In the genomic region with DNA sequence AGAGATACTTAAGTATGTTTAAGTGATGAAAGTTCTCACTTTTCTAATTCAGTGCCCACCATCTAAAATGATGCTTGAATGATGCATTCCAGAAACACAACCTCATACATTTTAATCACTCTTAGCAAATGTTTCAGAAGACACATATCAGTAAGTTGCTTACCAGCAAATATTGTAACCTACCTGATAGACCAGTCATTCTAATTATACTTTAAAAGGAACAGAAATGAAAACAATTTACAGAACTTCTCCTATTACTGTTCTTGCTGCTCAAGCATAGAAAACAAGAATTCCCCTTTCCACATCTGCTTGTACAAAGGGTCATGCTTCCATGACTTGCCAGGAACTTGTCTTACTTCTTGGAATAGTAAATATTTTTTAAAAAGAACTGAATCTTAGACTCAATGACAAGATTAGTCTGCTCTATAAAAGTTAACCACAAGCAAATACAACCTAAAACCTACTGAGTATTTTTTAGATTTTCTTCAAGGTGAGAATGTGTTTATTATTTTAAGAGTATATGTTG, we compare ENCODE assay signal across 24 cellular contexts.
"Had no signal": no experiment of that assay in that cellular context is flagged by ENCODE, and none has a peak within 500 bp of the region (broad histone marks: within the 10 kb centered on the region; RNA-seq: fewer than 3 reads in every experiment).

No MANE protein-coding gene starts in this region.

- H3K36me3 Mint-ChIP-seq: naive thymus-derived CD4-positive, alpha-beta T cell; type B pancreatic cell had no signal

- H3K4me3 Mint-ChIP-seq: endodermal cell; naive thymus-derived CD4-positive, alpha-beta T cell; nephron progenitor cell; type B pancreatic cell had no signal

- DNase-seq: effector CD4-positive, alpha-beta T cell; endodermal cell; esophagus squamous epithelium; foreskin melanocyte; head of caudate nucleus; kidney; left cardiac atrium; left ventricle myocardium superior; mesendoderm; naive thymus-derived CD4-positive, alpha-beta T cell; nephron progenitor cell; retina; sigmoid colon; small intestine; stimulated activated CD4-positive, alpha-beta T cell treated with anti-CD3 and anti-CD28 coated beads, Interleukin-12 subunit alpha, Interleukin-12 subunit beta, amount 100 ng/mL, for 4 hours; stimulated activated naive CD4-positive, alpha-beta T cell treated with Interleukin-2 at 50 U/mL for 16 hours; thyroid gland had no signal

- H3K9me3 Mint-ChIP-seq: endodermal cell; naive thymus-derived CD4-positive, alpha-beta T cell; nephron progenitor cell; type B pancreatic cell had no signal

- FAIRE-seq: kidney, small intestine, urothelium cell line had no signal

- H3K4me2 ChIP-seq: hepatocyte had no signal

- H3K27me3 ChIP-seq: hepatocyte, sigmoid colon, thyroid gland had no signal

- H2AFZ ChIP-seq: hepatocyte, parathyroid adenoma had no signal

- ATAC-seq: left cardiac atrium; left ventricle myocardium superior; naive thymus-derived CD4-positive, alpha-beta T cell had no signal

- H3K27ac Mint-ChIP-seq: endodermal cell; naive thymus-derived CD4-positive, alpha-beta T cell; nephron progenitor cell; type B pancreatic cell had no signal

- H3K4me1 Mint-ChIP-seq: endodermal cell; naive thymus-derived CD4-positive, alpha-beta T cell; nephron progenitor cell had no signal

- H3K9ac ChIP-seq: parathyroid adenoma had no signal

- H3K4me1 ChIP-seq: parathyroid adenoma, prostate gland had no signal

- H3K79me2 ChIP-seq: hepatocyte, parathyroid adenoma had no signal

- H3K27ac ChIP-seq: coronary artery, esophagus squamous epithelium, hepatocyte, parathyroid adenoma, prostate gland, sigmoid colon, suprapubic skin, thyroid gland had no signal

- H3K4me3 ChIP-seq: coronary artery, esophagus squamous epithelium, hepatocyte, prostate gland, sigmoid colon, suprapubic skin, thyroid gland had no signal

- H3K9me3 ChIP-seq: esophagus squamous epithelium, prostate gland, sigmoid colon, suprapubic skin, thyroid gland had no signal

- H3K36me3 ChIP-seq: esophagus squamous epithelium, prostate gland, sigmoid colon, suprapubic skin, thyroid gland had no signal
